Comparison of ENCODE assay signal across 3 cellular contexts in the genomic region with DNA sequence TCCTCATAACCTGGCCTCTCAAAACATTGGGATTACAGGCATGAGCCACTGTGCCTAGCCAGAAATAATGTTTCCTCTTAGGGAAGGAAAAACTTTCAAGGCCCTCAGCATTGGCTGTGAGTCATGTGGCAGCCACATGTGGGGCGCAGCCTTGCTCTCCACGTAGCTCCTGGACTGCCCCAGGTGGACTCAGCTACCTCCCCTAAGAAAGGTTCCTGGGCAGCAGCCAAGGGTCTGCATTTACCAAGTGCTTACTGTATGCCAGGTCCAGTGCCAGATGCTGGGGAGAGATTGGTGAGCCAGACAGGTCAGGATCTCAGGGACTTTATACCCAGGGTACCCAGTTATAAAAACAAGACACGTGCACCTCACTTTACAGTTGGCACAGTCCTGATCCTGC.
TF ChIP-seq lines count a peak whose summit lies in the region.

No MANE protein-coding gene starts in this region.

TF ChIP-seq in SK-N-SH, 30 proteins besides CTCF, POLR2A, EP300 and RAD21 (continues in another document):
- no peak for TF ChIP-seq YY1 (IDR thresholded peaks at IDR 0.05; ENCODE audit: low read depth)
- no peak for TF ChIP-seq SMC3 (IDR thresholded peaks at IDR 0.05; ENCODE audit: low read depth, low read length)
- no peak for TF ChIP-seq TAF1 (IDR thresholded peaks at IDR 0.05; ENCODE audit: borderline replicate concordance, low read depth, low read length)
- TF ChIP-seq, protein P1, sequence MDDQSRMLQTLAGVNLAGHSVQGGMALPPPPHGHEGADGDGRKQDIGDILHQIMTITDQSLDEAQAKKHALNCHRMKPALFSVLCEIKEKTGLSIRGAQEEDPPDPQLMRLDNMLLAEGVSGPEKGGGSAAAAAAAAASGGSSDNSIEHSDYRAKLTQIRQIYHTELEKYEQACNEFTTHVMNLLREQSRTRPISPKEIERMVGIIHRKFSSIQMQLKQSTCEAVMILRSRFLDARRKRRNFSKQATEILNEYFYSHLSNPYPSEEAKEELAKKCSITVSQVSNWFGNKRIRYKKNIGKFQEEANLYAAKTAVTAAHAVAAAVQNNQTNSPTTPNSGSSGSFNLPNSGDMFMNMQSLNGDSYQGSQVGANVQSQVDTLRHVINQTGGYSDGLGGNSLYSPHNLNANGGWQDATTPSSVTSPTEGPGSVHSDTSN (IDR thresholded peaks at IDR 0.05) = no peak
- TF ChIP-seq, protein P2, sequence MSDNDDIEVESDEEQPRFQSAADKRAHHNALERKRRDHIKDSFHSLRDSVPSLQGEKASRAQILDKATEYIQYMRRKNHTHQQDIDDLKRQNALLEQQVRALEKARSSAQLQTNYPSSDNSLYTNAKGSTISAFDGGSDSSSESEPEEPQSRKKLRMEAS (IDR thresholded peaks at IDR 0.05; ENCODE audit: low read depth) = peak; percentile 49
- TF ChIP-seq TCF12 (IDR thresholded peaks at IDR 0.05) = peak; percentile 43; the same call in 1 of the 2 replicates
- no peak for TF ChIP-seq SIN3A (IDR thresholded peaks at IDR 0.05; ENCODE audit: borderline replicate concordance, low read depth, low read length)
- TF ChIP-seq, protein P3, sequence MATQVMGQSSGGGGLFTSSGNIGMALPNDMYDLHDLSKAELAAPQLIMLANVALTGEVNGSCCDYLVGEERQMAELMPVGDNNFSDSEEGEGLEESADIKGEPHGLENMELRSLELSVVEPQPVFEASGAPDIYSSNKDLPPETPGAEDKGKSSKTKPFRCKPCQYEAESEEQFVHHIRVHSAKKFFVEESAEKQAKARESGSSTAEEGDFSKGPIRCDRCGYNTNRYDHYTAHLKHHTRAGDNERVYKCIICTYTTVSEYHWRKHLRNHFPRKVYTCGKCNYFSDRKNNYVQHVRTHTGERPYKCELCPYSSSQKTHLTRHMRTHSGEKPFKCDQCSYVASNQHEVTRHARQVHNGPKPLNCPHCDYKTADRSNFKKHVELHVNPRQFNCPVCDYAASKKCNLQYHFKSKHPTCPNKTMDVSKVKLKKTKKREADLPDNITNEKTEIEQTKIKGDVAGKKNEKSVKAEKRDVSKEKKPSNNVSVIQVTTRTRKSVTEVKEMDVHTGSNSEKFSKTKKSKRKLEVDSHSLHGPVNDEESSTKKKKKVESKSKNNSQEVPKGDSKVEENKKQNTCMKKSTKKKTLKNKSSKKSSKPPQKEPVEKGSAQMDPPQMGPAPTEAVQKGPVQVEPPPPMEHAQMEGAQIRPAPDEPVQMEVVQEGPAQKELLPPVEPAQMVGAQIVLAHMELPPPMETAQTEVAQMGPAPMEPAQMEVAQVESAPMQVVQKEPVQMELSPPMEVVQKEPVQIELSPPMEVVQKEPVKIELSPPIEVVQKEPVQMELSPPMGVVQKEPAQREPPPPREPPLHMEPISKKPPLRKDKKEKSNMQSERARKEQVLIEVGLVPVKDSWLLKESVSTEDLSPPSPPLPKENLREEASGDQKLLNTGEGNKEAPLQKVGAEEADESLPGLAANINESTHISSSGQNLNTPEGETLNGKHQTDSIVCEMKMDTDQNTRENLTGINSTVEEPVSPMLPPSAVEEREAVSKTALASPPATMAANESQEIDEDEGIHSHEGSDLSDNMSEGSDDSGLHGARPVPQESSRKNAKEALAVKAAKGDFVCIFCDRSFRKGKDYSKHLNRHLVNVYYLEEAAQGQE (IDR thresholded peaks at IDR 0.05; ENCODE audit: low read depth, low read length) = no peak
- no peak for TF ChIP-seq JUND (IDR thresholded peaks at IDR 0.05)
- no peak for TF ChIP-seq GABPA (IDR thresholded peaks at IDR 0.05; ENCODE audit: low read depth)
- TF ChIP-seq, protein P4, sequence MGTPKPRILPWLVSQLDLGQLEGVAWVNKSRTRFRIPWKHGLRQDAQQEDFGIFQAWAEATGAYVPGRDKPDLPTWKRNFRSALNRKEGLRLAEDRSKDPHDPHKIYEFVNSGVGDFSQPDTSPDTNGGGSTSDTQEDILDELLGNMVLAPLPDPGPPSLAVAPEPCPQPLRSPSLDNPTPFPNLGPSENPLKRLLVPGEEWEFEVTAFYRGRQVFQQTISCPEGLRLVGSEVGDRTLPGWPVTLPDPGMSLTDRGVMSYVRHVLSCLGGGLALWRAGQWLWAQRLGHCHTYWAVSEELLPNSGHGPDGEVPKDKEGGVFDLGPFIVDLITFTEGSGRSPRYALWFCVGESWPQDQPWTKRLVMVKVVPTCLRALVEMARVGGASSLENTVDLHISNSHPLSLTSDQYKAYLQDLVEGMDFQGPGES (IDR thresholded peaks at IDR 0.05; ENCODE audit: low read depth, low read length) = no peak
- no peak for TF ChIP-seq NRF1 (IDR thresholded peaks at IDR 0.05; ENCODE audit: low read depth, low read length)
- no peak for TF ChIP-seq MEF2A (IDR thresholded peaks at IDR 0.05; ENCODE audit: borderline replicate concordance, low read depth)
- no peak for TF ChIP-seq GATA2 (CRISPR knock-in tag; IDR thresholded peaks at IDR 0.05)

TF ChIP-seq in SK-N-SH treated with all-trans-retinoic acid at 6 μM for 48 hours, 23 proteins besides CTCF, POLR2A, EP300 and RAD21 (continues in another document):
- TF ChIP-seq TCF4 (CRISPR knock-in tag; IDR thresholded peaks at IDR 0.05; ENCODE audit: borderline replicate concordance) = no peak
- TF ChIP-seq ZC3H10 (CRISPR knock-in tag; IDR thresholded peaks at IDR 0.05) = no peak
- TF ChIP-seq, protein P5, sequence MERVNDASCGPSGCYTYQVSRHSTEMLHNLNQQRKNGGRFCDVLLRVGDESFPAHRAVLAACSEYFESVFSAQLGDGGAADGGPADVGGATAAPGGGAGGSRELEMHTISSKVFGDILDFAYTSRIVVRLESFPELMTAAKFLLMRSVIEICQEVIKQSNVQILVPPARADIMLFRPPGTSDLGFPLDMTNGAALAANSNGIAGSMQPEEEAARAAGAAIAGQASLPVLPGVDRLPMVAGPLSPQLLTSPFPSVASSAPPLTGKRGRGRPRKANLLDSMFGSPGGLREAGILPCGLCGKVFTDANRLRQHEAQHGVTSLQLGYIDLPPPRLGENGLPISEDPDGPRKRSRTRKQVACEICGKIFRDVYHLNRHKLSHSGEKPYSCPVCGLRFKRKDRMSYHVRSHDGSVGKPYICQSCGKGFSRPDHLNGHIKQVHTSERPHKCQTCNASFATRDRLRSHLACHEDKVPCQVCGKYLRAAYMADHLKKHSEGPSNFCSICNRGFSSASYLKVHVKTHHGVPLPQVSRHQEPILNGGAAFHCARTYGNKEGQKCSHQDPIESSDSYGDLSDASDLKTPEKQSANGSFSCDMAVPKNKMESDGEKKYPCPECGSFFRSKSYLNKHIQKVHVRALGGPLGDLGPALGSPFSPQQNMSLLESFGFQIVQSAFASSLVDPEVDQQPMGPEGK (CRISPR knock-in tag; IDR thresholded peaks at IDR 0.05; ENCODE audit: borderline replicate concordance) = no peak
- TF ChIP-seq, protein P6, sequence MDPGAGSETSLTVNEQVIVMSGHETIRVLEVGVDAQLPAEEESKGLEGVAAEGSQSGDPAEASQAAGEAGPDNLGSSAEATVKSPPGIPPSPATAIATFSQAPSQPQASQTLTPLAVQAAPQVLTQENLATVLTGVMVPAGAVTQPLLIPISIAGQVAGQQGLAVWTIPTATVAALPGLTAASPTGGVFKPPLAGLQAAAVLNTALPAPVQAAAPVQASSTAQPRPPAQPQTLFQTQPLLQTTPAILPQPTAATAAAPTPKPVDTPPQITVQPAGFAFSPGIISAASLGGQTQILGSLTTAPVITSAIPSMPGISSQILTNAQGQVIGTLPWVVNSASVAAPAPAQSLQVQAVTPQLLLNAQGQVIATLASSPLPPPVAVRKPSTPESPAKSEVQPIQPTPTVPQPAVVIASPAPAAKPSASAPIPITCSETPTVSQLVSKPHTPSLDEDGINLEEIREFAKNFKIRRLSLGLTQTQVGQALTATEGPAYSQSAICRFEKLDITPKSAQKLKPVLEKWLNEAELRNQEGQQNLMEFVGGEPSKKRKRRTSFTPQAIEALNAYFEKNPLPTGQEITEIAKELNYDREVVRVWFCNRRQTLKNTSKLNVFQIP (CRISPR knock-in tag; IDR thresholded peaks at IDR 0.05; ENCODE audit: borderline replicate concordance, low read depth) = no peak
- no peak for TF ChIP-seq ZNF565 (CRISPR knock-in tag; conservative IDR thresholded peaks at IDR 0.05; ENCODE audit: low read depth)
- no peak for TF ChIP-seq TOX (CRISPR knock-in tag; IDR thresholded peaks at IDR 0.05; ENCODE audit: borderline replicate concordance)
- no peak for TF ChIP-seq SNAI2 (CRISPR knock-in tag; IDR thresholded peaks at IDR 0.05)
- no peak for TF ChIP-seq ZFP3 (CRISPR knock-in tag; IDR thresholded peaks at IDR 0.05)
- TF ChIP-seq BACH2 (CRISPR knock-in tag; IDR thresholded peaks at IDR 0.05; ENCODE audit: borderline replicate concordance) = no peak
- TF ChIP-seq ZFP30 (CRISPR knock-in tag; IDR thresholded peaks at IDR 0.05) = no peak
- TF ChIP-seq ZNF8 (CRISPR knock-in tag; IDR thresholded peaks at IDR 0.05) = no peak
- TF ChIP-seq, protein P7, sequence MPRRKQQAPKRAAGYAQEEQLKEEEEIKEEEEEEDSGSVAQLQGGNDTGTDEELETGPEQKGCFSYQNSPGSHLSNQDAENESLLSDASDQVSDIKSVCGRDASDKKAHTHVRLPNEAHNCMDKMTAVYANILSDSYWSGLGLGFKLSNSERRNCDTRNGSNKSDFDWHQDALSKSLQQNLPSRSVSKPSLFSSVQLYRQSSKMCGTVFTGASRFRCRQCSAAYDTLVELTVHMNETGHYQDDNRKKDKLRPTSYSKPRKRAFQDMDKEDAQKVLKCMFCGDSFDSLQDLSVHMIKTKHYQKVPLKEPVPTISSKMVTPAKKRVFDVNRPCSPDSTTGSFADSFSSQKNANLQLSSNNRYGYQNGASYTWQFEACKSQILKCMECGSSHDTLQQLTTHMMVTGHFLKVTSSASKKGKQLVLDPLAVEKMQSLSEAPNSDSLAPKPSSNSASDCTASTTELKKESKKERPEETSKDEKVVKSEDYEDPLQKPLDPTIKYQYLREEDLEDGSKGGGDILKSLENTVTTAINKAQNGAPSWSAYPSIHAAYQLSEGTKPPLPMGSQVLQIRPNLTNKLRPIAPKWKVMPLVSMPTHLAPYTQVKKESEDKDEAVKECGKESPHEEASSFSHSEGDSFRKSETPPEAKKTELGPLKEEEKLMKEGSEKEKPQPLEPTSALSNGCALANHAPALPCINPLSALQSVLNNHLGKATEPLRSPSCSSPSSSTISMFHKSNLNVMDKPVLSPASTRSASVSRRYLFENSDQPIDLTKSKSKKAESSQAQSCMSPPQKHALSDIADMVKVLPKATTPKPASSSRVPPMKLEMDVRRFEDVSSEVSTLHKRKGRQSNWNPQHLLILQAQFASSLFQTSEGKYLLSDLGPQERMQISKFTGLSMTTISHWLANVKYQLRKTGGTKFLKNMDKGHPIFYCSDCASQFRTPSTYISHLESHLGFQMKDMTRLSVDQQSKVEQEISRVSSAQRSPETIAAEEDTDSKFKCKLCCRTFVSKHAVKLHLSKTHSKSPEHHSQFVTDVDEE (CRISPR knock-in tag; IDR thresholded peaks at IDR 0.05) = no peak
- no peak for TF ChIP-seq GLIS3 (CRISPR knock-in tag; IDR thresholded peaks at IDR 0.05)

TF ChIP-seq in endothelial cell of umbilical vein, 7 proteins besides CTCF, POLR2A, EP300 and RAD21:
- TF ChIP-seq POLR2AphosphoS5 (IDR thresholded peaks at IDR 0.05; ENCODE audit: insufficient read depth, low read depth, low read length) (no peak), GATA2 (IDR thresholded peaks at IDR 0.05; ENCODE audit: insufficient read depth, insufficient read length, low read depth, low read length) (no peak), MYC (IDR thresholded peaks at IDR 0.05; ENCODE audit: low read depth, low read length) (no peak), JUN (IDR thresholded peaks at IDR 0.05; ENCODE audit: borderline replicate concordance, insufficient read depth, insufficient read length, low read depth) (no peak), FOS (IDR thresholded peaks at IDR 0.05; ENCODE audit: borderline replicate concordance, insufficient read depth, low read length) (no peak), EZH2 (IDR thresholded peaks at IDR 0.05; ENCODE audit: borderline replicate concordance, low read depth, low read length, severe bottlenecking) (no peak)
- TF ChIP-seq, protein P2 (IDR thresholded peaks at IDR 0.05; ENCODE audit: insufficient read depth, insufficient read length) = no peak
